In the genomic region with DNA sequence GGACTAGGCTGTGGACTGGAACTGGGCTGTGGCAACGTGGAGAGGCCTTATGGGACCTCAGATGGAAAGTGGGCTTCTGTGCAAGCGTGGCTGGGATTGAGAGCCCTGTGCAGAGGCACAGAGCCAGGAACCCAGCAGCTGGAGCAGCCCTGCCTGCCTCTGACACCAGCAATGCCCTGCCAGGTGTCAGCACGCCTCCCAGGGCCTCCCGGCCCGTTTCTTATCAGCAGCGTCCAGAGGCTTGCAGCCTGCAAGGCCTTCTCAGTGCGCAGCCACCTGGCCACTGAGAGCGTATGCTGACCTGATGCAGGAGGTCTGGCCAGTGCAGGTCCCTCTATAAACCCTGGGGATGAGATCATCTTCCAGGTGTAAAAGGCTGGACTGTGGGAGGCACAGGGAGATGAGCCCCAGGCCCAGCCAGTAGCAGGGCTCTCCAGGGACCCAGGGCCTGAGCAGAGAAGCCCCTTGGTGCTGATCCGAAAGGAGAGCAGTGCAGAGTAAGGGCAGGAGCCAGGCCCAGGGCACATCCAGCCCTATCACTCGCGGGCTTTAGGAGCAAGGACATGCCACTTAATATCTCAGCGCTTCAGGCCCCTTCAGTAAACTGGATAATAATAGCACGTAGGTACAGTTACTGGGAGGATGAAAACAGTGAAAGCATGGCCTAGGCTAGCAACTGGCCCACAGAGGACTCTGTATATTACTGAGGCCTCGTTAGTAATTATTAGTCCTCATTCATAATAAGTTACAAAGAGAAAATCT, we compare ENCODE assay signal across 24 cellular contexts. TPM values are rescaled to one million over a fixed set of nuclear protein-coding genes. Genes with fewer than 3 reads are reported as not detected.
DNase-seq lines count a peak whose midpoint lies in the region; ATAC-seq and TF ChIP-seq lines count a peak whose summit lies in the region.
"Had no signal": no experiment of that assay in that cellular context is flagged by ENCODE, and none has a peak within 500 bp of the region (broad histone marks: within the 10 kb centered on the region; RNA-seq: fewer than 3 reads in every experiment).

No MANE protein-coding gene starts in this region.

- ATAC-seq in CD4-positive, alpha-beta T cell (ENCODE audit: poor library complexity) = no peak
- no peak for ATAC-seq in T-helper 17 cell
- ATAC-seq in left ventricle myocardium superior = peak; percentile 85
- no peak for ATAC-seq in psoas muscle

- peak overlapping the region; percentile 14 for H3K27ac Mint-ChIP-seq in CD4-positive, alpha-beta T cell
- peak overlapping the region; percentile 84 for H3K27ac Mint-ChIP-seq in T-helper 17 cell
- H3K27ac Mint-ChIP-seq in progenitor cell of endocrine pancreas = no peak overlapping the region
- H3K27ac Mint-ChIP-seq: activated naive CD8-positive, alpha-beta T cell treated with anti-CD3 and anti-CD28 coated beads for 36 hours; endodermal cell; nephron progenitor cell had no signal

- H3K36me3 Mint-ChIP-seq in CD4-positive, alpha-beta T cell (ENCODE audit: low read depth) = peaks cover 91% of the 10 kb centered on the region
- H3K36me3 Mint-ChIP-seq in T-helper 17 cell (ENCODE audit: low read depth) (peaks cover 5% of the 10 kb centered on the region), progenitor cell of endocrine pancreas (ENCODE audit: insufficient read depth) (no peaks in the 10 kb centered on the region)

- TF ChIP-seq CTCF in CD4-positive, alpha-beta T cell (IDR thresholded peaks at IDR 0.05) = no peak
- TF ChIP-seq CTCF in progenitor cell of endocrine pancreas (IDR thresholded peaks at IDR 0.05; ENCODE audit: unreplicated experiment) (no peak), psoas muscle (IDR thresholded peaks at IDR 0.05) (no peak)

- H3K27me3 Mint-ChIP-seq in CD4-positive, alpha-beta T cell = no peaks in the 10 kb centered on the region
- H3K27me3 Mint-ChIP-seq in T-helper 17 cell = no peaks in the 10 kb centered on the region
- H3K27me3 Mint-ChIP-seq in progenitor cell of endocrine pancreas = peaks cover 11% of the 10 kb centered on the region
- H3K27me3 Mint-ChIP-seq: activated naive CD8-positive, alpha-beta T cell treated with anti-CD3 and anti-CD28 coated beads for 36 hours had no signal

- CTCF ChIA-PET in CD4-positive, alpha-beta T cell (lab: Charles Lee) = no interaction called here

- 53 to 63% (median 57%) methylated on average over 14 of the region's 14 CpGs for WGBS in psoas muscle, 3 donors

- H3K4me3 ChIP-seq in psoas muscle = no peak overlapping the region

- no peaks in the 10 kb centered on the region for H3K36me3 ChIP-seq in psoas muscle (ENCODE audit: insufficient read depth in 1 of 2, low read depth in 1 of 2)

- H3K27ac ChIP-seq in CD4-positive, alpha-beta T cell (ENCODE audit: low read depth, low read length) = no peak overlapping the region
- H3K27ac ChIP-seq in psoas muscle = no peak overlapping the region

- H3K4me3 Mint-ChIP-seq in CD4-positive, alpha-beta T cell = no peak overlapping the region
- H3K4me3 Mint-ChIP-seq in T-helper 17 cell (no peak overlapping the region), progenitor cell of endocrine pancreas (ENCODE audit: low read depth) (no peak overlapping the region)
- H3K4me3 Mint-ChIP-seq: activated naive CD8-positive, alpha-beta T cell treated with anti-CD3 and anti-CD28 coated beads for 36 hours; endodermal cell; nephron progenitor cell had no signal

- H3K4me1 ChIP-seq in psoas muscle = no peaks in the 10 kb centered on the region
- H3K4me1 ChIP-seq: Caco-2 had no signal

- H3K9me3 ChIP-seq in CD4-positive, alpha-beta T cell (ENCODE audit: control insufficient read depth, low read length) = peaks cover 3% of the 10 kb centered on the region
- H3K9me3 ChIP-seq in T-helper 17 cell (ENCODE audit: control insufficient read depth, low read length, poor library complexity, severe bottlenecking) (no peaks in the 10 kb centered on the region), psoas muscle (no peaks in the 10 kb centered on the region)
- H3K9me3 ChIP-seq: Caco-2 had no signal

- intact Hi-C loops in CD4-positive, alpha-beta T cell (cut with DNase I, micrococcal nuclease) = no loop called here
- intact Hi-C loops in left ventricle myocardium superior (cut with micrococcal nuclease) (no loop called here), psoas muscle (cut with DNase I) (no loop called here)

- DNase-seq in CD4-positive, alpha-beta T cell = no peak
- DNase-seq in T-helper 17 cell (no peak), left ventricle myocardium superior (peak; percentile 67), progenitor cell of endocrine pancreas (ENCODE audit: low spot score, unreplicated experiment) (peak; percentile 18), D341Med (ENCODE audit: low spot score) (no peak), psoas muscle (no peak), NCI-H82 treated with DMSO at 0.1 percent for 48 hours (lab: John Stamatoyannopoulos, UW; ENCODE audit: unreplicated experiment) (no peak), mesenteric fat pad (ENCODE audit: low spot score) (no peak)
- DNase-seq: activated naive CD8-positive, alpha-beta T cell treated with anti-CD3 and anti-CD28 coated beads for 36 hours; caudate nucleus; endodermal cell; GDM1; GOT3; NCI-H2081 treated with DMSO at 0.1 percent for 48 hours; NCI-H774; nephron progenitor cell; stimulated activated CD4-positive, alpha-beta T cell treated with anti-CD3 and anti-CD28 coated beads, Interleukin-4, amount 100 ng/mL, for 24 hours had no signal

- peaks cover 38% of the 10 kb centered on the region for H3K4me1 Mint-ChIP-seq in CD4-positive, alpha-beta T cell (ENCODE audit: low read depth)
- H3K4me1 Mint-ChIP-seq in T-helper 17 cell (peaks cover 9% of the 10 kb centered on the region), progenitor cell of endocrine pancreas (ENCODE audit: low read depth) (peaks cover 1% of the 10 kb centered on the region)
- H3K4me1 Mint-ChIP-seq: nephron progenitor cell had no signal

- H3K27me3 ChIP-seq in CD4-positive, alpha-beta T cell (ENCODE audit: control insufficient read depth, insufficient read depth, low read length) = no peaks in the 10 kb centered on the region
- H3K27me3 ChIP-seq in psoas muscle (ENCODE audit: insufficient read depth in 3 of 3, low read length in 2 of 3) = no peaks in the 10 kb centered on the region

- peaks cover 2% of the 10 kb centered on the region for H3K9me3 Mint-ChIP-seq in CD4-positive, alpha-beta T cell
- H3K9me3 Mint-ChIP-seq in progenitor cell of endocrine pancreas (ENCODE audit: low read depth) = no peaks in the 10 kb centered on the region
- H3K9me3 Mint-ChIP-seq: endodermal cell, nephron progenitor cell had no signal

- POLR2A ChIA-PET in CD4-positive, alpha-beta T cell (lab: Charles Lee) = no interaction called here

RNA-seq across cellular contexts. Expression of gene ANTXRL, which starts 38.8 kb away (rescaled TPM):
- not detected for total RNA-seq in CD4-positive, alpha-beta T cell
- total RNA-seq in T-helper 17 cell (not detected), left ventricle myocardium superior (not detected), progenitor cell of endocrine pancreas (not detected in 2 replicates), psoas muscle (not detected), mesenteric fat pad (not detected)
- polyA plus RNA-seq in psoas muscle = under 1 TPM in 1 of 3 donors, not detected in 2; 0.06 TPM
- total RNA-seq: activated naive CD8-positive, alpha-beta T cell treated with anti-CD3 and anti-CD28 coated beads for 36 hours; Caco-2; endodermal cell; fibroblast of villous mesenchyme; HT-29; M059J; RPMI7951; T-helper 1 cell treated with Interleukin-12 subunit alpha and Interleukin-12 subunit beta and Interleukin-4 antibody, amounts not matched to agents 30 ng/mL and 1 ng/mL, for 36 hours; ureter had no signal

Comparison
In these comparisons a context has a peak if more than half of its experiments do, and no peak if none do; other contexts are left out.
1. DNase-seq: peak in left ventricle myocardium superior (single experiment) and progenitor cell of endocrine pancreas (single experiment); none in CD4-positive, alpha-beta T cell (0 of 10), T-helper 17 cell (0 of 3), D341Med (single experiment), psoas muscle (0 of 2), NCI-H82 treated with DMSO at 0.1 percent for 48 hours (single experiment) and mesenteric fat pad (single experiment).